15 cellular contexts compared by ENCODE assay signal in the genomic region with DNA sequence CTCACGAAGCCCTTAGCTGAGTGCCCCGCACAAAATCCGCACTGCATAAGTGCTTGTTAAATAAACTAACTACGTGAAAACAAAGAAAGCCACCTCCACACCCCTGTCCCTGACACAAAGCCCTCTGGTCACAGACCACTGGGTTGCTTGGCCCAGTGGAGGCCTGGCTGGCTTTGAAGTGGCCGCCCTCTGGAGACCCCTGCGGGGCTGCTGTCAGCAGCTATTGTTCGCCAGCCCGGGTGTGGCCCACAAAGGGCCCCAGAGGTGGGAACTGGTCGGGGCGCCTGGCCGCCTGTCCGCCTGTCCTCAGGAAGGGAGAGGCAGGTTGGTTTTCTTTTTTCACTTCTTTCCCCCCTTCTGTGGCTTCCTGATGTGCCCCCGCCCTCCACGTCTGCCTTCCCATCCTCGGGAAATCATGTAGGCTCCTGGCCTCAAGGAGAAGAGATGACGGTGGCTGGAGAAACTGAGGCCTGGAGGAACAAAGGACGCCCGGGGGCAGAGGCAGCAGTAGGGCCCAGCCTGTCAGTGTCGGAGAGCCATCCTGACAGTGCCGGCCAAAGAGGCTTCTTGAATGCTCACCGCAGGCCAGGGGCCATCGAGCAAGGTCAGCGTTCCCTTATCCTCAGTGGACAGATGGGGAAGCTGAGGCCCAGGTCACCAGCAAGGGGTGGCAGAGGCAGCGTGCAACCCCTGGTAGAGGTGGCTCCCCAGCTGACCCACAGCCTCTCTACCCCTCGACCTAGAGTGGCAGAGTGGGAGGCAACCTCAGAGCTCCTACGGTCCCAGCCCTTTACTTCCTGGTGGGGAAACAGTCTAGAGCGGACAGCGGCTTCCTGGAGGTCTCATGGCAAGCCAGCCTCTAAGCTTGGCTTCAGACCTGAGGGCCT.
DNase-seq lines count a peak whose midpoint lies in the region; ATAC-seq and TF ChIP-seq lines count a peak whose summit lies in the region.
"Had no signal": no experiment of that assay in that cellular context is flagged by ENCODE, and none has a peak within 500 bp of the region (broad histone marks: within the 10 kb centered on the region; RNA-seq: fewer than 3 reads in every experiment).

No MANE protein-coding gene starts in this region.

- no peak overlapping the region for H3K4me3 ChIP-seq in BLaER1
- H3K4me3 ChIP-seq: tibial nerve had no signal

- DNase-seq in ELF-1 (ENCODE audit: low read depth, low spot score) (peak; percentile 96), WTC11 (ENCODE audit: low spot score) (peak; percentile 22), naive B cell (no peak), HK-2 (ENCODE audit: unreplicated experiment) (no peak), amygdala (lab: John Stamatoyannopoulos, UW) (no peak)
- no peak for DNase-seq in stimulated activated CD4-positive, alpha-beta T cell treated with anti-CD3 and anti-CD28 coated beads, Interleukin-2, amount 100 ng/mL, for 48 hours
- DNase-seq: caudate nucleus; effector CD4-positive, alpha-beta T cell; hypothalamus; SHP77; stimulated activated CD4-positive, alpha-beta T cell treated with anti-CD3 and anti-CD28 coated beads, Interleukin-4, amount 100 ng/mL, for 4 hours had no signal

- H3K27ac Mint-ChIP-seq in WTC11 (peak overlapping the region; percentile 41; the same call in 1 of the 2 replicates), naive B cell (peak overlapping the region in 4 of 6 donors; percentile 1 to 80 (median 80))
- H3K27ac Mint-ChIP-seq: B cell had no signal

- peaks cover 30% of the 10 kb centered on the region for H3K4me1 ChIP-seq in BLaER1

- H4K20me1 ChIP-seq in BLaER1, result peaks cover 81% of the 10 kb centered on the region

- H3K27me3 Mint-ChIP-seq in WTC11 (ENCODE audit: low read depth), result no peaks in the 10 kb centered on the region; the same call in 1 of the 2 replicates
- no peaks in the 10 kb centered on the region for H3K27me3 Mint-ChIP-seq in naive B cell
- H3K27me3 Mint-ChIP-seq: B cell had no signal

- H3K4me2 ChIP-seq in BLaER1, result peak overlapping the region; percentile 68

- H3K27ac ChIP-seq in BLaER1, result no peak overlapping the region
- H3K27ac ChIP-seq: tibial nerve had no signal

- H3K9ac ChIP-seq in BLaER1, result no peak overlapping the region; the same call in 1 of the 2 replicates

- no peaks in the 10 kb centered on the region for H3K27me3 ChIP-seq in BLaER1
- H3K27me3 ChIP-seq: tibial nerve had no signal

- CTCF ChIA-PET in WTC11 (lab: Charles Lee), result interaction anchor here (0.8 to 1.7 kb wide), 4 partner anchors 88 to 207 kb away, joined by 3 to 6 read pairs (median 4); no protein-coding TSS in a partner anchor

- H3K4me3 Mint-ChIP-seq in WTC11 (no peak overlapping the region), naive B cell (no peak overlapping the region)
- H3K4me3 Mint-ChIP-seq: B cell had no signal

- TF ChIP-seq CTCF in WTC11 (IDR thresholded peaks at IDR 0.05), result no peak

- H3K9me3 Mint-ChIP-seq in WTC11 (no peaks in the 10 kb centered on the region), naive B cell (no peaks in the 10 kb centered on the region)

- ATAC-seq in WTC11 (peak; percentile 10), naive B cell (ENCODE audit: low read depth in 2 of 2) (no peak)
- ATAC-seq: HCT116 had no signal

- H3K36me3 Mint-ChIP-seq in WTC11 (peaks cover 67% of the 10 kb centered on the region), naive B cell (peaks cover 8 to 24% of the 10 kb centered on the region in 2 donors)

- POLR2A ChIA-PET in WTC11 (lab: Charles Lee), result no interaction called here

- peaks cover 88% of the 10 kb centered on the region for H3K36me3 ChIP-seq in BLaER1

- H3K4me1 Mint-ChIP-seq in WTC11 (peaks cover 26% of the 10 kb centered on the region), naive B cell (peaks cover 0 to 4% (median 4%) of the 10 kb centered on the region in 3 donors)

- H3K9me3 ChIP-seq in BLaER1, result no peaks in the 10 kb centered on the region
- H3K9me3 ChIP-seq: tibial nerve had no signal

TF ChIP-seq in WTC11, 78 proteins besides CTCF, POLR2A, EP300 and RAD21:
- TF ChIP-seq TEAD4 (CRISPR knock-in tag; IDR thresholded peaks at IDR 0.05) (no peak), NFE2L1 (CRISPR knock-in tag; IDR thresholded peaks at IDR 0.05) (no peak), ZNF423 (CRISPR knock-in tag; IDR thresholded peaks at IDR 0.05) (peak; percentile 72)
- TF ChIP-seq, protein P1, sequence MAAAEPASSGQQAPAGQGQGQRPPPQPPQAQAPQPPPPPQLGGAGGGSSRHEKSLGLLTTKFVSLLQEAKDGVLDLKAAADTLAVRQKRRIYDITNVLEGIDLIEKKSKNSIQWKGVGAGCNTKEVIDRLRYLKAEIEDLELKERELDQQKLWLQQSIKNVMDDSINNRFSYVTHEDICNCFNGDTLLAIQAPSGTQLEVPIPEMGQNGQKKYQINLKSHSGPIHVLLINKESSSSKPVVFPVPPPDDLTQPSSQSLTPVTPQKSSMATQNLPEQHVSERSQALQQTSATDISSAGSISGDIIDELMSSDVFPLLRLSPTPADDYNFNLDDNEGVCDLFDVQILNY (CRISPR knock-in tag; IDR thresholded peaks at IDR 0.05), result no peak
- TF ChIP-seq, protein P2, sequence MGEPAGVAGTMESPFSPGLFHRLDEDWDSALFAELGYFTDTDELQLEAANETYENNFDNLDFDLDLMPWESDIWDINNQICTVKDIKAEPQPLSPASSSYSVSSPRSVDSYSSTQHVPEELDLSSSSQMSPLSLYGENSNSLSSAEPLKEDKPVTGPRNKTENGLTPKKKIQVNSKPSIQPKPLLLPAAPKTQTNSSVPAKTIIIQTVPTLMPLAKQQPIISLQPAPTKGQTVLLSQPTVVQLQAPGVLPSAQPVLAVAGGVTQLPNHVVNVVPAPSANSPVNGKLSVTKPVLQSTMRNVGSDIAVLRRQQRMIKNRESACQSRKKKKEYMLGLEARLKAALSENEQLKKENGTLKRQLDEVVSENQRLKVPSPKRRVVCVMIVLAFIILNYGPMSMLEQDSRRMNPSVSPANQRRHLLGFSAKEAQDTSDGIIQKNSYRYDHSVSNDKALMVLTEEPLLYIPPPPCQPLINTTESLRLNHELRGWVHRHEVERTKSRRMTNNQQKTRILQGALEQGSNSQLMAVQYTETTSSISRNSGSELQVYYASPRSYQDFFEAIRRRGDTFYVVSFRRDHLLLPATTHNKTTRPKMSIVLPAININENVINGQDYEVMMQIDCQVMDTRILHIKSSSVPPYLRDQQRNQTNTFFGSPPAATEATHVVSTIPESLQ (CRISPR knock-in tag; IDR thresholded peaks at IDR 0.05), result no peak

Comparison
In these comparisons a context has a peak if more than half of its experiments do, and no peak if none do; other contexts are left out.
1. DNase-seq: peak in ELF-1 (single experiment) and WTC11 (single experiment); none in naive B cell (single experiment), HK-2 (single experiment), amygdala (0 of 56) and stimulated activated CD4-positive, alpha-beta T cell treated with anti-CD3 and anti-CD28 coated beads, Interleukin-2, amount 100 ng/mL, for 48 hours (0 of 2).